Comparison of ENCODE assay signal across 20 cellular contexts in the genomic region with DNA sequence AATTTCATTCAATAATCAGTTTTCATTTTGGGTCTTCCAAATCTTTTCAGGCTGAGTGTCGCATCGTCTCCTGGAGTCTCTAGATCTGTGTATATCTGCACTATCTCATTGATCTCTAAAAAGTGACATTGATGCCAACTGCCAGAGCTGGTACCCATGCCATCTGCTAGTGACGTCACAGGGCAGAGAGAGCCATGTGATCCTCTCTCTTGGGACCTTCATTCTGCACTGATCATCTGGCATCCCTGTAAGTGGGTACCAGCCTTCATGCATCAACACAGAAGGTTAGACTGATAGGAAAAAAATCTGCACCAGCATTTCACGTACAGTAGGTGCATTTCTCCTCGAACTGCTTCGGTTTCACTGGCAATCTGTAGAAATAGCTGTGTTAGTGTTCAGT. TPM values are rescaled to one million over a fixed set of nuclear protein-coding genes. Genes with fewer than 3 reads are reported as not detected.
"Had no signal": no experiment of that assay in that cellular context is flagged by ENCODE, and none has a peak within 500 bp of the region (broad histone marks: within the 10 kb centered on the region; RNA-seq: fewer than 3 reads in every experiment).

Gene NEUROD6, minus strand, starts transcription at position 124 of the 400 bp plus-strand sequence. CDS start 1,458 bp downstream, outside the sequence.

- H3K9me3 ChIP-seq: ascending aorta, ovary, testis had no signal

- H3K4me1 Mint-ChIP-seq: activated naive CD8-positive, alpha-beta T cell treated with anti-CD3 and anti-CD28 coated beads, Interleukin-2, amount 50 U/mL, for 24 hours; stimulated activated naive CD8-positive, alpha-beta T cell treated with anti-CD3 and anti-CD28 coated beads, Interleukin-15, amount 100 ng/mL, for 72 hours had no signal

- H3K4me3 ChIP-seq: ascending aorta, ovary, testis had no signal

- FAIRE-seq: bronchial epithelial cell, keratinocyte had no signal

- H3K27me3 ChIP-seq: ascending aorta, ovary, testis had no signal

- H3K9me3 Mint-ChIP-seq: activated naive CD4-positive, alpha-beta T cell treated with anti-CD3 and anti-CD28 coated beads for 36 hours; activated naive CD8-positive, alpha-beta T cell treated with anti-CD3 and anti-CD28 coated beads, Interleukin-2, amount 50 U/mL, for 24 hours; neural crest cell; stimulated activated naive CD8-positive, alpha-beta T cell treated with anti-CD3 and anti-CD28 coated beads, Interleukin-15, amount 100 ng/mL, for 72 hours had no signal

- ATAC-seq: activated CD4-positive, CD25-positive, alpha-beta regulatory T cell treated with anti-CD3 and anti-CD28 coated beads, Interleukin-2, amount 50 U/mL, for 24 hours; activated naive CD8-positive, alpha-beta T cell treated with anti-CD3 and anti-CD28 coated beads, Interleukin-2, amount 50 U/mL, for 24 hours; left lobe of liver; stimulated activated naive CD8-positive, alpha-beta T cell treated with anti-CD3 and anti-CD28 coated beads, Interleukin-15, amount 100 ng/mL, for 72 hours had no signal

- DNase-seq: activated CD4-positive, alpha-beta T cell treated with anti-CD3 and anti-CD28 coated beads, Interleukin-2, amount 50 U/mL, for 1 hour; activated CD8-positive, alpha-beta memory T cell treated with anti-CD3 and anti-CD28 coated beads for 24 hours; activated naive CD4-positive, alpha-beta T cell treated with anti-CD3 and anti-CD28 coated beads for 36 hours; activated naive CD8-positive, alpha-beta T cell treated with anti-CD3 and anti-CD28 coated beads, Interleukin-2, amount 50 U/mL, for 24 hours; erythroblast; hippocampal formation; mammary epithelial cell; ovary; stimulated activated CD4-positive, alpha-beta T cell treated with anti-CD3 and anti-CD28 coated beads, Interleukin-1b, Interleukin-23, amount 100 ng/mL, for 48 hours; stimulated activated naive CD8-positive, alpha-beta T cell treated with anti-CD3 and anti-CD28 coated beads, Interleukin-15, amount 100 ng/mL, for 72 hours; testis had no signal

- H3K36me3 ChIP-seq: ascending aorta, ovary had no signal

- H3K4me1 ChIP-seq: ascending aorta had no signal

- H3K4me3 Mint-ChIP-seq: activated naive CD4-positive, alpha-beta T cell treated with anti-CD3 and anti-CD28 coated beads for 36 hours; activated naive CD8-positive, alpha-beta T cell treated with anti-CD3 and anti-CD28 coated beads, Interleukin-2, amount 50 U/mL, for 24 hours; neural crest cell; stimulated activated naive CD8-positive, alpha-beta T cell treated with anti-CD3 and anti-CD28 coated beads, Interleukin-15, amount 100 ng/mL, for 72 hours had no signal

- H3K27ac ChIP-seq: ascending aorta, ovary, testis had no signal

- H3K27ac Mint-ChIP-seq: activated naive CD4-positive, alpha-beta T cell treated with anti-CD3 and anti-CD28 coated beads for 36 hours; activated naive CD8-positive, alpha-beta T cell treated with anti-CD3 and anti-CD28 coated beads, Interleukin-2, amount 50 U/mL, for 24 hours; stimulated activated naive CD8-positive, alpha-beta T cell treated with anti-CD3 and anti-CD28 coated beads, Interleukin-15, amount 100 ng/mL, for 72 hours had no signal

RNA-seq across cellular contexts. Expression of gene NEUROD6, which starts in this region (rescaled TPM):
- total RNA-seq: activated naive CD4-positive, alpha-beta T cell treated with anti-CD3 and anti-CD28 coated beads for 36 hours; ascending aorta; bronchial epithelial cell; dermis microvascular lymphatic vessel endothelial cell; left lobe of liver; mammary epithelial cell; neural crest cell; ovary; pulmonary artery endothelial cell; testis; ureter had no signal
